In the genomic region with DNA sequence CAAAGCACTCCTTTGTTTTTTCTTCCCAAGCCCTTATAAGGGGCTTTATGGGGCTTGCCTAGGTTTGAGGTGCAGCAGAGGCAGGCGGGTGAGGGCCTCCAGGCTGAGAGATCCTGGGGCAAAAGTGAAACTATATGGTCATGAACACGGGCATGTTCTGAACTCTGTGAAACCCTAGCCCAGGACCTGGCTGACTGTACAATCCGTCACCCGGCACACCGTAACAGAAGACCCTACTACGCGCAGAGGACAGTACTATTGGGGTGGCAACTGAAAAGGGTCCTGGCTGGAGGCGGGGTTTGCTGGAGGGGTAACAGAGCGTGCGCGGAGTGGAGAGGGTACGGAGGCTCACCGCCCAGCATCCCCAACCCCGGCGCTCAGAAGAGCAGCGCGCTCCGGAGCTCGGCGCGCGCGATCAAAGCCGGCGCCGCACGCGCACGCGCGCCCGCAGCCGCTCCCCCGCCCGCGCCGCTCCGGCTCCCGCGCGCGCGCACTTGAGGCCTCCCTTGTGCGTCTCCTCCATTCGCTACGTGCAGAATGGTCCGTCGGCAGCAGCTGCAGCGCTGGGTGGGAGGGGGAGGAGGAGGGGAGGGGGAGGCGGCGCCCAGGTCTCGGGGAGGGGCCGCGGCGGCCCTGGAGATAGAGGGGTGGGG, we compare ENCODE assay signal across 1 cellular context.
TF ChIP-seq lines count a peak whose summit lies in the region.

No MANE protein-coding gene starts in this region.

TF ChIP-seq in K562, 482 proteins besides CTCF, POLR2A, EP300 and RAD21 (continued from another document and continues in another):
- TF ChIP-seq JUND (IDR thresholded peaks at IDR 0.05; ENCODE audit: borderline replicate concordance, low read depth, low read length) (0 out of 2 replicates have a peak, but pooled peaks have one; percentile 3), JUND (tag; IDR thresholded peaks at IDR 0.05; ENCODE audit: borderline replicate concordance, low read depth, low read length) (peak; percentile 51; the same call in 2 of the 3 replicates), CXXC5 (CRISPR knock-in tag; IDR thresholded peaks at IDR 0.05) (peak; percentile 82), HDAC1 (IDR thresholded peaks at IDR 0.05) (no peak), CBX5 (IDR thresholded peaks at IDR 0.05; ENCODE audit: borderline replicate concordance, low read depth) (no peak), THRAP3 (IDR thresholded peaks at IDR 0.05; ENCODE audit: borderline replicate concordance) (no peak), SMARCA4 (IDR thresholded peaks at IDR 0.05) (no peak), TFAM (CRISPR knock-in tag; conservative IDR thresholded peaks at IDR 0.05) (no peak), PPARD (CRISPR knock-in tag; IDR thresholded peaks at IDR 0.05) (no peak), HDAC6 (IDR thresholded peaks at IDR 0.05; ENCODE audit: low read depth, low read length) (no peak), SP2 (IDR thresholded peaks at IDR 0.05; ENCODE audit: extremely low read depth, low read depth, low read length, poor library complexity, severe bottlenecking) (no peak), ZNF253 (CRISPR knock-in tag; conservative IDR thresholded peaks at IDR 0.05) (peak; percentile 58; the same call in 1 of the 2 replicates), ZKSCAN1 (IDR thresholded peaks at IDR 0.05; ENCODE audit: low read depth, low read length) (peak; percentile 99), L3MBTL2 (IDR thresholded peaks at IDR 0.05) (peak; percentile 18; the same call in 1 of the 2 replicates), ZNF778 (CRISPR knock-in tag; IDR thresholded peaks at IDR 0.05) (no peak), SRSF7 (optimal IDR thresholded peaks at IDR 0.05; ENCODE audit: low read depth, low read length) (no peak), NFIX (CRISPR knock-in tag; IDR thresholded peaks at IDR 0.05; ENCODE audit: low read depth) (no peak), ZSCAN29 (IDR thresholded peaks at IDR 0.05) (no peak), ELF2 (CRISPR knock-in tag; IDR thresholded peaks at IDR 0.05) (no peak), SMC3 (conservative IDR thresholded peaks at IDR 0.05; ENCODE audit: insufficient read depth, low read depth, low read length) (no peak), ADNP (tag; IDR thresholded peaks at IDR 0.05) (no peak), HDAC3 (IDR thresholded peaks at IDR 0.05; ENCODE audit: borderline replicate concordance, partially characterized antibody) (no peak), DMBX1 (CRISPR knock-in tag; IDR thresholded peaks at IDR 0.05; ENCODE audit: borderline replicate concordance) (peak; percentile 46; the same call in 1 of the 2 replicates), U2AF1 (optimal IDR thresholded peaks at IDR 0.05; ENCODE audit: low read depth, low read length) (no peak), HSF4 (CRISPR knock-in tag; IDR thresholded peaks at IDR 0.05; ENCODE audit: borderline replicate concordance) (0 out of 2 replicates have a peak, but pooled peaks have one; percentile 36)
- TF ChIP-seq, protein P1, sequence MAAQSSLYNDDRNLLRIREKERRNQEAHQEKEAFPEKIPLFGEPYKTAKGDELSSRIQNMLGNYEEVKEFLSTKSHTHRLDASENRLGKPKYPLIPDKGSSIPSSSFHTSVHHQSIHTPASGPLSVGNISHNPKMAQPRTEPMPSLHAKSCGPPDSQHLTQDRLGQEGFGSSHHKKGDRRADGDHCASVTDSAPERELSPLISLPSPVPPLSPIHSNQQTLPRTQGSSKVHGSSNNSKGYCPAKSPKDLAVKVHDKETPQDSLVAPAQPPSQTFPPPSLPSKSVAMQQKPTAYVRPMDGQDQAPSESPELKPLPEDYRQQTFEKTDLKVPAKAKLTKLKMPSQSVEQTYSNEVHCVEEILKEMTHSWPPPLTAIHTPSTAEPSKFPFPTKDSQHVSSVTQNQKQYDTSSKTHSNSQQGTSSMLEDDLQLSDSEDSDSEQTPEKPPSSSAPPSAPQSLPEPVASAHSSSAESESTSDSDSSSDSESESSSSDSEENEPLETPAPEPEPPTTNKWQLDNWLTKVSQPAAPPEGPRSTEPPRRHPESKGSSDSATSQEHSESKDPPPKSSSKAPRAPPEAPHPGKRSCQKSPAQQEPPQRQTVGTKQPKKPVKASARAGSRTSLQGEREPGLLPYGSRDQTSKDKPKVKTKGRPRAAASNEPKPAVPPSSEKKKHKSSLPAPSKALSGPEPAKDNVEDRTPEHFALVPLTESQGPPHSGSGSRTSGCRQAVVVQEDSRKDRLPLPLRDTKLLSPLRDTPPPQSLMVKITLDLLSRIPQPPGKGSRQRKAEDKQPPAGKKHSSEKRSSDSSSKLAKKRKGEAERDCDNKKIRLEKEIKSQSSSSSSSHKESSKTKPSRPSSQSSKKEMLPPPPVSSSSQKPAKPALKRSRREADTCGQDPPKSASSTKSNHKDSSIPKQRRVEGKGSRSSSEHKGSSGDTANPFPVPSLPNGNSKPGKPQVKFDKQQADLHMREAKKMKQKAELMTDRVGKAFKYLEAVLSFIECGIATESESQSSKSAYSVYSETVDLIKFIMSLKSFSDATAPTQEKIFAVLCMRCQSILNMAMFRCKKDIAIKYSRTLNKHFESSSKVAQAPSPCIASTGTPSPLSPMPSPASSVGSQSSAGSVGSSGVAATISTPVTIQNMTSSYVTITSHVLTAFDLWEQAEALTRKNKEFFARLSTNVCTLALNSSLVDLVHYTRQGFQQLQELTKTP (IDR thresholded peaks at IDR 0.05; ENCODE audit: low read depth in 1 of 2, partially characterized antibody in 2 of 2): no peak
- TF ChIP-seq, protein P2, sequence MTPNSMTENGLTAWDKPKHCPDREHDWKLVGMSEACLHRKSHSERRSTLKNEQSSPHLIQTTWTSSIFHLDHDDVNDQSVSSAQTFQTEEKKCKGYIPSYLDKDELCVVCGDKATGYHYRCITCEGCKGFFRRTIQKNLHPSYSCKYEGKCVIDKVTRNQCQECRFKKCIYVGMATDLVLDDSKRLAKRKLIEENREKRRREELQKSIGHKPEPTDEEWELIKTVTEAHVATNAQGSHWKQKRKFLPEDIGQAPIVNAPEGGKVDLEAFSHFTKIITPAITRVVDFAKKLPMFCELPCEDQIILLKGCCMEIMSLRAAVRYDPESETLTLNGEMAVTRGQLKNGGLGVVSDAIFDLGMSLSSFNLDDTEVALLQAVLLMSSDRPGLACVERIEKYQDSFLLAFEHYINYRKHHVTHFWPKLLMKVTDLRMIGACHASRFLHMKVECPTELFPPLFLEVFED (CRISPR knock-in tag; conservative IDR thresholded peaks at IDR 0.05): 0 out of 2 replicates have a peak, but pooled peaks have one; percentile 18
- TF ChIP-seq, protein P3, sequence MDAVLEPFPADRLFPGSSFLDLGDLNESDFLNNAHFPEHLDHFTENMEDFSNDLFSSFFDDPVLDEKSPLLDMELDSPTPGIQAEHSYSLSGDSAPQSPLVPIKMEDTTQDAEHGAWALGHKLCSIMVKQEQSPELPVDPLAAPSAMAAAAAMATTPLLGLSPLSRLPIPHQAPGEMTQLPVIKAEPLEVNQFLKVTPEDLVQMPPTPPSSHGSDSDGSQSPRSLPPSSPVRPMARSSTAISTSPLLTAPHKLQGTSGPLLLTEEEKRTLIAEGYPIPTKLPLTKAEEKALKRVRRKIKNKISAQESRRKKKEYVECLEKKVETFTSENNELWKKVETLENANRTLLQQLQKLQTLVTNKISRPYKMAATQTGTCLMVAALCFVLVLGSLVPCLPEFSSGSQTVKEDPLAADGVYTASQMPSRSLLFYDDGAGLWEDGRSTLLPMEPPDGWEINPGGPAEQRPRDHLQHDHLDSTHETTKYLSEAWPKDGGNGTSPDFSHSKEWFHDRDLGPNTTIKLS (IDR thresholded peaks at IDR 0.05; ENCODE audit: borderline replicate concordance, low read depth): no peak
- TF ChIP-seq, protein P4, sequence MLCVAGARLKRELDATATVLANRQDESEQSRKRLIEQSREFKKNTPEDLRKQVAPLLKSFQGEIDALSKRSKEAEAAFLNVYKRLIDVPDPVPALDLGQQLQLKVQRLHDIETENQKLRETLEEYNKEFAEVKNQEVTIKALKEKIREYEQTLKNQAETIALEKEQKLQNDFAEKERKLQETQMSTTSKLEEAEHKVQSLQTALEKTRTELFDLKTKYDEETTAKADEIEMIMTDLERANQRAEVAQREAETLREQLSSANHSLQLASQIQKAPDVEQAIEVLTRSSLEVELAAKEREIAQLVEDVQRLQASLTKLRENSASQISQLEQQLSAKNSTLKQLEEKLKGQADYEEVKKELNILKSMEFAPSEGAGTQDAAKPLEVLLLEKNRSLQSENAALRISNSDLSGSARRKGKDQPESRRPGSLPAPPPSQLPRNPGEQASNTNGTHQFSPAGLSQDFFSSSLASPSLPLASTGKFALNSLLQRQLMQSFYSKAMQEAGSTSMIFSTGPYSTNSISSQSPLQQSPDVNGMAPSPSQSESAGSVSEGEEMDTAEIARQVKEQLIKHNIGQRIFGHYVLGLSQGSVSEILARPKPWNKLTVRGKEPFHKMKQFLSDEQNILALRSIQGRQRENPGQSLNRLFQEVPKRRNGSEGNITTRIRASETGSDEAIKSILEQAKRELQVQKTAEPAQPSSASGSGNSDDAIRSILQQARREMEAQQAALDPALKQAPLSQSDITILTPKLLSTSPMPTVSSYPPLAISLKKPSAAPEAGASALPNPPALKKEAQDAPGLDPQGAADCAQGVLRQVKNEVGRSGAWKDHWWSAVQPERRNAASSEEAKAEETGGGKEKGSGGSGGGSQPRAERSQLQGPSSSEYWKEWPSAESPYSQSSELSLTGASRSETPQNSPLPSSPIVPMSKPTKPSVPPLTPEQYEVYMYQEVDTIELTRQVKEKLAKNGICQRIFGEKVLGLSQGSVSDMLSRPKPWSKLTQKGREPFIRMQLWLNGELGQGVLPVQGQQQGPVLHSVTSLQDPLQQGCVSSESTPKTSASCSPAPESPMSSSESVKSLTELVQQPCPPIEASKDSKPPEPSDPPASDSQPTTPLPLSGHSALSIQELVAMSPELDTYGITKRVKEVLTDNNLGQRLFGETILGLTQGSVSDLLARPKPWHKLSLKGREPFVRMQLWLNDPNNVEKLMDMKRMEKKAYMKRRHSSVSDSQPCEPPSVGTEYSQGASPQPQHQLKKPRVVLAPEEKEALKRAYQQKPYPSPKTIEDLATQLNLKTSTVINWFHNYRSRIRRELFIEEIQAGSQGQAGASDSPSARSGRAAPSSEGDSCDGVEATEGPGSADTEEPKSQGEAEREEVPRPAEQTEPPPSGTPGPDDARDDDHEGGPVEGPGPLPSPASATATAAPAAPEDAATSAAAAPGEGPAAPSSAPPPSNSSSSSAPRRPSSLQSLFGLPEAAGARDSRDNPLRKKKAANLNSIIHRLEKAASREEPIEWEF (CRISPR knock-in tag; IDR thresholded peaks at IDR 0.05): no peak
- TF ChIP-seq, protein P5, sequence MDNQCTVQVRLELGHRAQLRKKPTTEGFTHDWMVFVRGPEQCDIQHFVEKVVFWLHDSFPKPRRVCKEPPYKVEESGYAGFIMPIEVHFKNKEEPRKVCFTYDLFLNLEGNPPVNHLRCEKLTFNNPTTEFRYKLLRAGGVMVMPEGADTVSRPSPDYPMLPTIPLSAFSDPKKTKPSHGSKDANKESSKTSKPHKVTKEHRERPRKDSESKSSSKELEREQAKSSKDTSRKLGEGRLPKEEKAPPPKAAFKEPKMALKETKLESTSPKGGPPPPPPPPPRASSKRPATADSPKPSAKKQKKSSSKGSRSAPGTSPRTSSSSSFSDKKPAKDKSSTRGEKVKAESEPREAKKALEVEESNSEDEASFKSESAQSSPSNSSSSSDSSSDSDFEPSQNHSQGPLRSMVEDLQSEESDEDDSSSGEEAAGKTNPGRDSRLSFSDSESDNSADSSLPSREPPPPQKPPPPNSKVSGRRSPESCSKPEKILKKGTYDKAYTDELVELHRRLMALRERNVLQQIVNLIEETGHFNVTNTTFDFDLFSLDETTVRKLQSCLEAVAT (IDR thresholded peaks at IDR 0.05): no peak
- TF ChIP-seq, protein P6, sequence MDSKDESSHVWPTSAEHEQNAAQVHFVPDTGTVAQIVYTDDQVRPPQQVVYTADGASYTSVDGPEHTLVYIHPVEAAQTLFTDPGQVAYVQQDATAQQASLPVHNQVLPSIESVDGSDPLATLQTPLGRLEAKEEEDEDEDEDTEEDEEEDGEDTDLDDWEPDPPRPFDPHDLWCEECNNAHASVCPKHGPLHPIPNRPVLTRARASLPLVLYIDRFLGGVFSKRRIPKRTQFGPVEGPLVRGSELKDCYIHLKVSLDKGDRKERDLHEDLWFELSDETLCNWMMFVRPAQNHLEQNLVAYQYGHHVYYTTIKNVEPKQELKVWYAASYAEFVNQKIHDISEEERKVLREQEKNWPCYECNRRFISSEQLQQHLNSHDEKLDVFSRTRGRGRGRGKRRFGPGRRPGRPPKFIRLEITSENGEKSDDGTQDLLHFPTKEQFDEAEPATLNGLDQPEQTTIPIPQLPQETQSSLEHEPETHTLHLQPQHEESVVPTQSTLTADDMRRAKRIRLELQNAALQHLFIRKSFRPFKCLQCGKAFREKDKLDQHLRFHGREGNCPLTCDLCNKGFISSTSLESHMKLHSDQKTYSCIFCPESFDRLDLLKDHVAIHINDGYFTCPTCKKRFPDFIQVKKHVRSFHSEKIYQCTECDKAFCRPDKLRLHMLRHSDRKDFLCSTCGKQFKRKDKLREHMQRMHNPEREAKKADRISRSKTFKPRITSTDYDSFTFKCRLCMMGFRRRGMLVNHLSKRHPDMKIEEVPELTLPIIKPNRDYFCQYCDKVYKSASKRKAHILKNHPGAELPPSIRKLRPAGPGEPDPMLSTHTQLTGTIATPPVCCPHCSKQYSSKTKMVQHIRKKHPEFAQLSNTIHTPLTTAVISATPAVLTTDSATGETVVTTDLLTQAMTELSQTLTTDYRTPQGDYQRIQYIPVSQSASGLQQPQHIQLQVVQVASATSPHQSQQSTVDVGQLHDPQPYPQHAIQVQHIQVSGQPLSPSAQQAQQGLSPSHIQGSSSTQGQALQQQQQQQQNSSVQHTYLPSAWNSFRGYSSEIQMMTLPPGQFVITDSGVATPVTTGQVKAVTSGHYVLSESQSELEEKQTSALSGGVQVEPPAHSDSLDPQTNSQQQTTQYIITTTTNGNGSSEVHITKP (IDR thresholded peaks at IDR 0.05; ENCODE audit: partially characterized antibody): no peak
- TF ChIP-seq, protein P7, sequence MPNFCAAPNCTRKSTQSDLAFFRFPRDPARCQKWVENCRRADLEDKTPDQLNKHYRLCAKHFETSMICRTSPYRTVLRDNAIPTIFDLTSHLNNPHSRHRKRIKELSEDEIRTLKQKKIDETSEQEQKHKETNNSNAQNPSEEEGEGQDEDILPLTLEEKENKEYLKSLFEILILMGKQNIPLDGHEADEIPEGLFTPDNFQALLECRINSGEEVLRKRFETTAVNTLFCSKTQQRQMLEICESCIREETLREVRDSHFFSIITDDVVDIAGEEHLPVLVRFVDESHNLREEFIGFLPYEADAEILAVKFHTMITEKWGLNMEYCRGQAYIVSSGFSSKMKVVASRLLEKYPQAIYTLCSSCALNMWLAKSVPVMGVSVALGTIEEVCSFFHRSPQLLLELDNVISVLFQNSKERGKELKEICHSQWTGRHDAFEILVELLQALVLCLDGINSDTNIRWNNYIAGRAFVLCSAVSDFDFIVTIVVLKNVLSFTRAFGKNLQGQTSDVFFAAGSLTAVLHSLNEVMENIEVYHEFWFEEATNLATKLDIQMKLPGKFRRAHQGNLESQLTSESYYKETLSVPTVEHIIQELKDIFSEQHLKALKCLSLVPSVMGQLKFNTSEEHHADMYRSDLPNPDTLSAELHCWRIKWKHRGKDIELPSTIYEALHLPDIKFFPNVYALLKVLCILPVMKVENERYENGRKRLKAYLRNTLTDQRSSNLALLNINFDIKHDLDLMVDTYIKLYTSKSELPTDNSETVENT (CRISPR knock-in tag; IDR thresholded peaks at IDR 0.05): peak; percentile 90; the same call in 1 of the 2 replicates
- TF ChIP-seq, protein P8, sequence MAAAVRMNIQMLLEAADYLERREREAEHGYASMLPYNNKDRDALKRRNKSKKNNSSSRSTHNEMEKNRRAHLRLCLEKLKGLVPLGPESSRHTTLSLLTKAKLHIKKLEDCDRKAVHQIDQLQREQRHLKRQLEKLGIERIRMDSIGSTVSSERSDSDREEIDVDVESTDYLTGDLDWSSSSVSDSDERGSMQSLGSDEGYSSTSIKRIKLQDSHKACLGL (CRISPR knock-in tag; IDR thresholded peaks at IDR 0.05; ENCODE audit: borderline replicate concordance, poor library complexity, severe bottlenecking): no peak
